In the genomic region with DNA sequence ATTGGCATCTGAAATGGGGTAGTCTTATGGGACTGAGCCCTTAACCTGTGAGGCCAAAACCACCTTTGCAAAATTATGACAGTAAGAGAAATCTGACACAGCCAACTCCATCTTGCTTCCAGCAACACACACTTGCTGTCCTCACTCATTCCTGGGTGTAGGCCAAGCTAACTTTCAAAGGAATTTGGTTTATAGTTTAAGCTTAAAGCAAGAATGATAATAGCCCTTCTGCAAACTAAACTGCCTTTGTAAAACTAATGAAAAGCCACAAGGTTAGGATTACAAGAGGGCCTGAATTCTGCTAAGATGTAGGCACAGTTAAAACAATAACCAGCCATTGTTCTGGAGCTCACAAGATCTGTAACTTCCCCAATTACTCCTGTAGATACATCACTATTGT, we compare ENCODE assay signal across 16 cellular contexts. TPM values are rescaled to one million over a fixed set of nuclear protein-coding genes. Genes with fewer than 3 reads are reported as not detected.
DNase-seq lines count a peak whose midpoint lies in the region; ATAC-seq and TF ChIP-seq lines count a peak whose summit lies in the region.
"Had no signal": no experiment of that assay in that cellular context is flagged by ENCODE, and none has a peak within 500 bp of the region (broad histone marks: within the 10 kb centered on the region; RNA-seq: fewer than 3 reads in every experiment).

No MANE protein-coding gene starts in this region.

- DNase-seq in EH (ENCODE audit: low read depth) = peak; percentile 69
- DNase-seq in M059J (ENCODE audit: low read depth) = peak; percentile 36
- DNase-seq in fibroblast of peridontal ligament (ENCODE audit: extremely low read depth) = peak; percentile 14
- peak; percentile 70 for DNase-seq in pons (ENCODE audit: low spot score)
- no peak for DNase-seq in sciatic nerve (ENCODE audit: low spot score)
- DNase-seq in RWPE1 (ENCODE audit: low spot score) = no peak
- DNase-seq: DMS53, GDM1, H9, Kasumi-1, NCI-H1930, NCI-H2171, NCI-H774, PC-9 had no signal

- intact Hi-C loops in sciatic nerve (cut with DNase I) = no loop called here

- no peak for TF ChIP-seq CTCF in RWPE1 (conservative IDR thresholded peaks at IDR 0.05; ENCODE audit: low read depth)

- no peak overlapping the region for H3K27ac ChIP-seq in RWPE1
- H3K27ac ChIP-seq: PC-9 had no signal

- CTCF ChIA-PET in RWPE1 (lab: Yijun Ruan, JAX) = no interaction called here

- POLR2A ChIA-PET in RWPE1 (lab: Yijun Ruan, JAX; ENCODE audit: low non-redundant PET) = no interaction called here

- ATAC-seq in sciatic nerve (no peak), GM21423 (IDR thresholded peaks at IDR 0.05; ENCODE audit: unreplicated experiment) (no peak), esophagus mucosa (no peak)

RNA-seq across cellular contexts. Expression of a gene that starts 57.7 kb away (rescaled TPM):
- 0.07 and 0.25 TPM in 2 replicates for total RNA-seq in M059J (2014; rRNA removed; shearing (Covaris generic))
- 48.6 TPM for total RNA-seq in sciatic nerve
- 35.1 TPM for total RNA-seq in esophagus mucosa

Comparison
In these comparisons a context has a peak if more than half of its experiments do, and no peak if none do; other contexts are left out.
1. DNase-seq: peak in EH (single experiment), M059J (single experiment), fibroblast of peridontal ligament (single experiment) and pons (single experiment); none in sciatic nerve (single experiment) and RWPE1 (single experiment).
2. RNA of a gene that starts 57.7 kb away (total RNA-seq): 48.6 TPM in sciatic nerve (single experiment) and 35.1 TPM in esophagus mucosa (single experiment); 0.07 to 0.25 TPM in M059J; every median in the first group is over 10 times any median in the second.